Comparison of ENCODE assay signal across 8 cellular contexts in the genomic region with DNA sequence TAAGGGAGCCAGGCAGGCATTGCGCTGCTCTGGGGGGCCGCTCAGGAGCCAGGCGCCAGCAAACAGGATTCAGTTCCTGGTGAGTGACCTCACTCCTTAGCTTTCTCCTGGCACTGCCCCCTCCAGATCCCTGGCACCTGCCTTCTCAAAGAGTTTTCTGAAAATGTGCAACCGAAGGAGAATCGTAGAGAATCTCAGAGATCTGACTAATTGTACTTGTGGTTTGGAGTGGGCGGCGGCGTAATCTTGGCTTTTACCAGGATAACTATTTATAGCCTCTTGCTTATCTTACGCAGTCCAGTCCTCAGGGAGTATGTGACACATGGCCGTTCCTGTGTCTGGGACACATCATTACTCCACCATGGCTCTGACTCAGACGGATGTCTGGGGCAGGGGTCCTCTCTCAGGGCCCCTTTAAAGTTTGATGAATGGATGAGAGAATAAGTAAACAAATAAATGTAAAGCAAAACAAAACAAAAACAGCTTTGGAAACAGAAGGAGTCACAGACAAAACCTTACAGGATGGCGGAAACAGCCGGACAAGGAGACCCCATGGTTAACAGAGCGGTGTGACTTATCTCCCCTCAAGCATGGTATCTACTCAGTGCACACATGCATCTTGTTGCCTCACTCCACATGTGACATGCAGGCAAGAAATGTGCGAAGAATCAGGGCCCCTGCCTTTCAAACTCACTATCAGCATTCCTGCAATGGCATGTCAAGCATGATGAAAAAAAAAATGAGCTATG.
DNase-seq lines count a peak whose midpoint lies in the region; ATAC-seq and TF ChIP-seq lines count a peak whose summit lies in the region.

No MANE protein-coding gene starts in this region.

- H3K27me3 Mint-ChIP-seq in activated B cell treated with CpG ODN at 0.5 μM for 24 hours = no peaks in the 10 kb centered on the region

- H3K27ac ChIP-seq in tibial artery = peak overlapping the region; percentile 72 to 80

- no peaks in the 10 kb centered on the region for H3K27me3 ChIP-seq in tibial artery

- peaks cover 2% of the 10 kb centered on the region for H3K36me3 Mint-ChIP-seq in activated B cell treated with CpG ODN at 0.5 μM for 24 hours (ENCODE audit: low read depth)

- H3K4me3 ChIP-seq in AG10803 (ENCODE audit: low read length) (no peak overlapping the region), tibial artery (no peak overlapping the region)

- TF ChIP-seq CTCF in AG10803 (conservative IDR thresholded peaks at IDR 0.05; ENCODE audit: low read length) (no peak), activated B cell treated with CpG ODN at 0.5 μM for 24 hours (IDR thresholded peaks at IDR 0.05) (no peak), tibial artery (IDR thresholded peaks at IDR 0.05) (no peak)

- H3K4me3 Mint-ChIP-seq in activated B cell treated with CpG ODN at 0.5 μM for 24 hours = peak overlapping the region; percentile 75

- no peaks in the 10 kb centered on the region for H3K36me3 ChIP-seq in tibial artery

- H3K9me3 ChIP-seq in tibial artery = no peaks in the 10 kb centered on the region

- CTCF ChIA-PET in activated B cell treated with CpG ODN at 0.5 μM for 24 hours (lab: Charles Lee) = interaction anchor here (2.8 kb wide), 1 partner anchor 93 kb away, joined by 8 read pairs; no protein-coding TSS in a partner anchor

- DNase-seq in AG10803 (ENCODE audit: low read depth) = peak; percentile 93
- DNase-seq in activated B cell treated with CpG ODN at 0.5 μM for 24 hours = no peak
- peak; percentile 96 for DNase-seq in iris pigment epithelial cell (ENCODE audit: low read depth)
- DNase-seq in tibial artery = peak; percentile 64 to 88
- no peak for DNase-seq in cerebellar nuclear complex (lab: John Stamatoyannopoulos, UW)
- no peak for DNase-seq in mucosa of gallbladder (ENCODE audit: low spot score)

- intact Hi-C loops in activated B cell treated with CpG ODN at 0.5 μM for 24 hours (cut with micrococcal nuclease) = loop anchor here (1.0 to 5.0 kb wide), 4 partner anchors 60 to 245 kb away; no protein-coding TSS in a partner anchor
- intact Hi-C loops in tibial artery (cut with DNase I; ENCODE audit: low total_unique reads) = no loop called here

- no peaks in the 10 kb centered on the region for H3K9me3 Mint-ChIP-seq in activated B cell treated with CpG ODN at 0.5 μM for 24 hours

- H3K4me1 ChIP-seq in tibial artery = peaks cover 0 to 84% (median 69%) of the 10 kb centered on the region in 4 donors

- peak; percentile 26 for ATAC-seq in HG03175 (IDR thresholded peaks at IDR 0.05; ENCODE audit: unreplicated experiment)
- peak; percentile 74 for ATAC-seq in activated B cell treated with CpG ODN at 0.5 μM for 24 hours (ENCODE audit: low read depth)
- ATAC-seq in HG03280 (IDR thresholded peaks at IDR 0.05; ENCODE audit: unreplicated experiment) = no peak

- H3K4me1 Mint-ChIP-seq in activated B cell treated with CpG ODN at 0.5 μM for 24 hours = peaks cover 59% of the 10 kb centered on the region

- peak overlapping the region; percentile 91 for H3K27ac Mint-ChIP-seq in activated B cell treated with CpG ODN at 0.5 μM for 24 hours

- POLR2A ChIA-PET in activated B cell treated with CpG ODN at 0.5 μM for 24 hours (lab: Charles Lee) = interaction anchor here (0.6 to 3.3 kb wide), 7 partner anchors 15 to 190 kb away, joined by 3 to 32 read pairs (median 3); no protein-coding TSS in a partner anchor

Comparison
In these comparisons a context has a peak if more than half of its experiments do, and no peak if none do; other contexts are left out.
1. DNase-seq: peak in AG10803 (single experiment), iris pigment epithelial cell (single experiment) and tibial artery (2 of 2); none in activated B cell treated with CpG ODN at 0.5 μM for 24 hours (single experiment), cerebellar nuclear complex (0 of 2) and mucosa of gallbladder (single experiment).